In genomic region chr2:236167297-236168109, GRCh38 we compare ENCODE assay signal across 1 cellular context.
TF ChIP-seq lines count a peak whose summit lies in the region.

No MANE protein-coding gene starts in this region.

TF ChIP-seq in HepG2, 621 proteins besides CTCF, POLR2A, EP300 and RAD21 (continued from another document and continues in another):
- TF ChIP-seq ZBTB3 (CRISPR knock-in tag; IDR thresholded peaks at IDR 0.05; ENCODE audit: borderline replicate concordance, low read depth) (no peak), KLF6 (CRISPR knock-in tag; IDR thresholded peaks at IDR 0.05) (no peak), HNRNPLL (IDR thresholded peaks at IDR 0.05; ENCODE audit: low read depth, low read length, poor library complexity, severe bottlenecking) (peak; percentile 78), PRDM4 (CRISPR knock-in tag; IDR thresholded peaks at IDR 0.05; ENCODE audit: borderline replicate concordance) (no peak), ZBTB21 (CRISPR knock-in tag; IDR thresholded peaks at IDR 0.05) (no peak), RELA (CRISPR knock-in tag; IDR thresholded peaks at IDR 0.05) (no peak), IKZF1 (IDR thresholded peaks at IDR 0.05) (no peak), ZNF34 (CRISPR knock-in tag; IDR thresholded peaks at IDR 0.05; ENCODE audit: borderline replicate concordance) (0 out of 2 replicates have a peak, but pooled peaks have one; percentile 72), TBP (CRISPR knock-in tag; IDR thresholded peaks at IDR 0.05) (no peak), FUBP1 (CRISPR knock-in tag; IDR thresholded peaks at IDR 0.05; ENCODE audit: borderline replicate concordance) (no peak), PRPF4 (IDR thresholded peaks at IDR 0.05; ENCODE audit: low read depth, low read length, poor library complexity, severe bottlenecking) (no peak), ATF7 (IDR thresholded peaks at IDR 0.05) (no peak), ATF7 (CRISPR knock-in tag; IDR thresholded peaks at IDR 0.05) (no peak), ZFP62 (CRISPR knock-in tag; IDR thresholded peaks at IDR 0.05) (no peak), ZNF253 (CRISPR knock-in tag; IDR thresholded peaks at IDR 0.05; ENCODE audit: borderline replicate concordance) (no peak), ZNF251 (CRISPR knock-in tag; IDR thresholded peaks at IDR 0.05) (no peak), HOXA9 (CRISPR knock-in tag; IDR thresholded peaks at IDR 0.05; ENCODE audit: borderline replicate concordance) (no peak), ZXDC (CRISPR knock-in tag; IDR thresholded peaks at IDR 0.05) (no peak), ZNF138 (CRISPR knock-in tag; IDR thresholded peaks at IDR 0.05; ENCODE audit: low read depth) (no peak), ZNF629 (CRISPR knock-in tag; conservative IDR thresholded peaks at IDR 0.05) (no peak), ZNF607 (CRISPR knock-in tag; IDR thresholded peaks at IDR 0.05; ENCODE audit: borderline replicate concordance) (peak; percentile 67; the same call in 1 of the 2 replicates), HOXA5 (CRISPR knock-in tag; IDR thresholded peaks at IDR 0.05) (no peak), ZNF260 (CRISPR knock-in tag; IDR thresholded peaks at IDR 0.05; ENCODE audit: borderline replicate concordance, low read depth) (no peak), ZNF83 (CRISPR knock-in tag; IDR thresholded peaks at IDR 0.05; ENCODE audit: borderline replicate concordance) (no peak), ZSCAN20 (CRISPR knock-in tag; IDR thresholded peaks at IDR 0.05; ENCODE audit: borderline replicate concordance) (peak; percentile 70; the same call in 1 of the 2 replicates), ZNF563 (CRISPR knock-in tag; IDR thresholded peaks at IDR 0.05) (peak; percentile 46; the same call in 1 of the 2 replicates), MAFG (CRISPR knock-in tag; IDR thresholded peaks at IDR 0.05) (no peak), HMGA1 (CRISPR knock-in tag; conservative IDR thresholded peaks at IDR 0.05) (no peak), ZNF432 (CRISPR knock-in tag; IDR thresholded peaks at IDR 0.05; ENCODE audit: borderline replicate concordance) (no peak), IRX3 (CRISPR knock-in tag; IDR thresholded peaks at IDR 0.05; ENCODE audit: borderline replicate concordance, low read depth) (no peak), KDM6A (CRISPR knock-in tag; IDR thresholded peaks at IDR 0.05; ENCODE audit: low read depth) (no peak), U2AF1 (optimal IDR thresholded peaks at IDR 0.05; ENCODE audit: low read depth, low read length) (no peak), GFI1 (CRISPR knock-in tag; IDR thresholded peaks at IDR 0.05; ENCODE audit: borderline replicate concordance) (no peak), ZNF256 (CRISPR knock-in tag; conservative IDR thresholded peaks at IDR 0.05) (0 out of 2 replicates have a peak, but pooled peaks have one; percentile 32), JUN (CRISPR knock-in tag; IDR thresholded peaks at IDR 0.05) (no peak), ZNF331 (CRISPR knock-in tag; IDR thresholded peaks at IDR 0.05) (0 out of 2 replicates have a peak, but pooled peaks have one; percentile 20), ZNF224 (CRISPR knock-in tag; IDR thresholded peaks at IDR 0.05) (no peak), ZKSCAN5 (CRISPR knock-in tag; IDR thresholded peaks at IDR 0.05) (no peak)
- TF ChIP-seq, protein P1, sequence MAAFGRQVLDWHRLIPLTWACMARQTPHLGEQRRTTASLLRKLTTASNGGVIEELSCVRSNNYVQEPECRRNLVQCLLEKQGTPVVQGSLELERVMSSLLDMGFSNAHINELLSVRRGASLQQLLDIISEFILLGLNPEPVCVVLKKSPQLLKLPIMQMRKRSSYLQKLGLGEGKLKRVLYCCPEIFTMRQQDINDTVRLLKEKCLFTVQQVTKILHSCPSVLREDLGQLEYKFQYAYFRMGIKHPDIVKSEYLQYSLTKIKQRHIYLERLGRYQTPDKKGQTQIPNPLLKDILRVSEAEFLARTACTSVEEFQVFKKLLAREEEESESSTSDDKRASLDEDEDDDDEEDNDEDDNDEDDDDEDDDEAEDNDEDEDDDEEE (CRISPR knock-in tag; IDR thresholded peaks at IDR 0.05) = no peak; the same call in 1 of the 2 replicates
- TF ChIP-seq, protein P2, sequence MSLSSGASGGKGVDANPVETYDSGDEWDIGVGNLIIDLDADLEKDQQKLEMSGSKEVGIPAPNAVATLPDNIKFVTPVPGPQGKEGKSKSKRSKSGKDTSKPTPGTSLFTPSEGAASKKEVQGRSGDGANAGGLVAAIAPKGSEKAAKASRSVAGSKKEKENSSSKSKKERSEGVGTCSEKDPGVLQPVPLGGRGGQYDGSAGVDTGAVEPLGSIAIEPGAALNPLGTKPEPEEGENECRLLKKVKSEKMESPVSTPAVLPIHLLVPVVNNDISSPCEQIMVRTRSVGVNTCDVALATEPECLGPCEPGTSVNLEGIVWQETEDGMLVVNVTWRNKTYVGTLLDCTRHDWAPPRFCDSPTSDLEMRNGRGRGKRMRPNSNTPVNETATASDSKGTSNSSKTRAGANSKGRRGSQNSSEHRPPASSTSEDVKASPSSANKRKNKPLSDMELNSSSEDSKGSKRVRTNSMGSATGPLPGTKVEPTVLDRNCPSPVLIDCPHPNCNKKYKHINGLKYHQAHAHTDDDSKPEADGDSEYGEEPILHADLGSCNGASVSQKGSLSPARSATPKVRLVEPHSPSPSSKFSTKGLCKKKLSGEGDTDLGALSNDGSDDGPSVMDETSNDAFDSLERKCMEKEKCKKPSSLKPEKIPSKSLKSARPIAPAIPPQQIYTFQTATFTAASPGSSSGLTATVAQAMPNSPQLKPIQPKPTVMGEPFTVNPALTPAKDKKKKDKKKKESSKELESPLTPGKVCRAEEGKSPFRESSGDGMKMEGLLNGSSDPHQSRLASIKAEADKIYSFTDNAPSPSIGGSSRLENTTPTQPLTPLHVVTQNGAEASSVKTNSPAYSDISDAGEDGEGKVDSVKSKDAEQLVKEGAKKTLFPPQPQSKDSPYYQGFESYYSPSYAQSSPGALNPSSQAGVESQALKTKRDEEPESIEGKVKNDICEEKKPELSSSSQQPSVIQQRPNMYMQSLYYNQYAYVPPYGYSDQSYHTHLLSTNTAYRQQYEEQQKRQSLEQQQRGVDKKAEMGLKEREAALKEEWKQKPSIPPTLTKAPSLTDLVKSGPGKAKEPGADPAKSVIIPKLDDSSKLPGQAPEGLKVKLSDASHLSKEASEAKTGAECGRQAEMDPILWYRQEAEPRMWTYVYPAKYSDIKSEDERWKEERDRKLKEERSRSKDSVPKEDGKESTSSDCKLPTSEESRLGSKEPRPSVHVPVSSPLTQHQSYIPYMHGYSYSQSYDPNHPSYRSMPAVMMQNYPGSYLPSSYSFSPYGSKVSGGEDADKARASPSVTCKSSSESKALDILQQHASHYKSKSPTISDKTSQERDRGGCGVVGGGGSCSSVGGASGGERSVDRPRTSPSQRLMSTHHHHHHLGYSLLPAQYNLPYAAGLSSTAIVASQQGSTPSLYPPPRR (CRISPR knock-in tag; IDR thresholded peaks at IDR 0.05; ENCODE audit: borderline replicate concordance) = no peak
- TF ChIP-seq, protein P3, sequence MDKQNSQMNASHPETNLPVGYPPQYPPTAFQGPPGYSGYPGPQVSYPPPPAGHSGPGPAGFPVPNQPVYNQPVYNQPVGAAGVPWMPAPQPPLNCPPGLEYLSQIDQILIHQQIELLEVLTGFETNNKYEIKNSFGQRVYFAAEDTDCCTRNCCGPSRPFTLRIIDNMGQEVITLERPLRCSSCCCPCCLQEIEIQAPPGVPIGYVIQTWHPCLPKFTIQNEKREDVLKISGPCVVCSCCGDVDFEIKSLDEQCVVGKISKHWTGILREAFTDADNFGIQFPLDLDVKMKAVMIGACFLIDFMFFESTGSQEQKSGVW (CRISPR knock-in tag; IDR thresholded peaks at IDR 0.05; ENCODE audit: borderline replicate concordance) = no peak
- TF ChIP-seq, protein P4, sequence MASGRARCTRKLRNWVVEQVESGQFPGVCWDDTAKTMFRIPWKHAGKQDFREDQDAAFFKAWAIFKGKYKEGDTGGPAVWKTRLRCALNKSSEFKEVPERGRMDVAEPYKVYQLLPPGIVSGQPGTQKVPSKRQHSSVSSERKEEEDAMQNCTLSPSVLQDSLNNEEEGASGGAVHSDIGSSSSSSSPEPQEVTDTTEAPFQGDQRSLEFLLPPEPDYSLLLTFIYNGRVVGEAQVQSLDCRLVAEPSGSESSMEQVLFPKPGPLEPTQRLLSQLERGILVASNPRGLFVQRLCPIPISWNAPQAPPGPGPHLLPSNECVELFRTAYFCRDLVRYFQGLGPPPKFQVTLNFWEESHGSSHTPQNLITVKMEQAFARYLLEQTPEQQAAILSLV (CRISPR knock-in tag; IDR thresholded peaks at IDR 0.05; ENCODE audit: borderline replicate concordance) = 0 out of 2 replicates have a peak, but pooled peaks have one; percentile 26
- TF ChIP-seq, protein P5, sequence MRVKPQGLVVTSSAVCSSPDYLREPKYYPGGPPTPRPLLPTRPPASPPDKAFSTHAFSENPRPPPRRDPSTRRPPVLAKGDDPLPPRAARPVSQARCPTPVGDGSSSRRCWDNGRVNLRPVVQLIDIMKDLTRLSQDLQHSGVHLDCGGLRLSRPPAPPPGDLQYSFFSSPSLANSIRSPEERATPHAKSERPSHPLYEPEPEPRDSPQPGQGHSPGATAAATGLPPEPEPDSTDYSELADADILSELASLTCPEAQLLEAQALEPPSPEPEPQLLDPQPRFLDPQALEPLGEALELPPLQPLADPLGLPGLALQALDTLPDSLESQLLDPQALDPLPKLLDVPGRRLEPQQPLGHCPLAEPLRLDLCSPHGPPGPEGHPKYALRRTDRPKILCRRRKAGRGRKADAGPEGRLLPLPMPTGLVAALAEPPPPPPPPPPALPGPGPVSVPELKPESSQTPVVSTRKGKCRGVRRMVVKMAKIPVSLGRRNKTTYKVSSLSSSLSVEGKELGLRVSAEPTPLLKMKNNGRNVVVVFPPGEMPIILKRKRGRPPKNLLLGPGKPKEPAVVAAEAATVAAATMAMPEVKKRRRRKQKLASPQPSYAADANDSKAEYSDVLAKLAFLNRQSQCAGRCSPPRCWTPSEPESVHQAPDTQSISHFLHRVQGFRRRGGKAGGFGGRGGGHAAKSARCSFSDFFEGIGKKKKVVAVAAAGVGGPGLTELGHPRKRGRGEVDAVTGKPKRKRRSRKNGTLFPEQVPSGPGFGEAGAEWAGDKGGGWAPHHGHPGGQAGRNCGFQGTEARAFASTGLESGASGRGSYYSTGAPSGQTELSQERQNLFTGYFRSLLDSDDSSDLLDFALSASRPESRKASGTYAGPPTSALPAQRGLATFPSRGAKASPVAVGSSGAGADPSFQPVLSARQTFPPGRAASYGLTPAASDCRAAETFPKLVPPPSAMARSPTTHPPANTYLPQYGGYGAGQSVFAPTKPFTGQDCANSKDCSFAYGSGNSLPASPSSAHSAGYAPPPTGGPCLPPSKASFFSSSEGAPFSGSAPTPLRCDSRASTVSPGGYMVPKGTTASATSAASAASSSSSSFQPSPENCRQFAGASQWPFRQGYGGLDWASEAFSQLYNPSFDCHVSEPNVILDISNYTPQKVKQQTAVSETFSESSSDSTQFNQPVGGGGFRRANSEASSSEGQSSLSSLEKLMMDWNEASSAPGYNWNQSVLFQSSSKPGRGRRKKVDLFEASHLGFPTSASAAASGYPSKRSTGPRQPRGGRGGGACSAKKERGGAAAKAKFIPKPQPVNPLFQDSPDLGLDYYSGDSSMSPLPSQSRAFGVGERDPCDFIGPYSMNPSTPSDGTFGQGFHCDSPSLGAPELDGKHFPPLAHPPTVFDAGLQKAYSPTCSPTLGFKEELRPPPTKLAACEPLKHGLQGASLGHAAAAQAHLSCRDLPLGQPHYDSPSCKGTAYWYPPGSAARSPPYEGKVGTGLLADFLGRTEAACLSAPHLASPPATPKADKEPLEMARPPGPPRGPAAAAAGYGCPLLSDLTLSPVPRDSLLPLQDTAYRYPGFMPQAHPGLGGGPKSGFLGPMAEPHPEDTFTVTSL (CRISPR knock-in tag; IDR thresholded peaks at IDR 0.05; ENCODE audit: borderline replicate concordance) = no peak
